In the genomic region with DNA sequence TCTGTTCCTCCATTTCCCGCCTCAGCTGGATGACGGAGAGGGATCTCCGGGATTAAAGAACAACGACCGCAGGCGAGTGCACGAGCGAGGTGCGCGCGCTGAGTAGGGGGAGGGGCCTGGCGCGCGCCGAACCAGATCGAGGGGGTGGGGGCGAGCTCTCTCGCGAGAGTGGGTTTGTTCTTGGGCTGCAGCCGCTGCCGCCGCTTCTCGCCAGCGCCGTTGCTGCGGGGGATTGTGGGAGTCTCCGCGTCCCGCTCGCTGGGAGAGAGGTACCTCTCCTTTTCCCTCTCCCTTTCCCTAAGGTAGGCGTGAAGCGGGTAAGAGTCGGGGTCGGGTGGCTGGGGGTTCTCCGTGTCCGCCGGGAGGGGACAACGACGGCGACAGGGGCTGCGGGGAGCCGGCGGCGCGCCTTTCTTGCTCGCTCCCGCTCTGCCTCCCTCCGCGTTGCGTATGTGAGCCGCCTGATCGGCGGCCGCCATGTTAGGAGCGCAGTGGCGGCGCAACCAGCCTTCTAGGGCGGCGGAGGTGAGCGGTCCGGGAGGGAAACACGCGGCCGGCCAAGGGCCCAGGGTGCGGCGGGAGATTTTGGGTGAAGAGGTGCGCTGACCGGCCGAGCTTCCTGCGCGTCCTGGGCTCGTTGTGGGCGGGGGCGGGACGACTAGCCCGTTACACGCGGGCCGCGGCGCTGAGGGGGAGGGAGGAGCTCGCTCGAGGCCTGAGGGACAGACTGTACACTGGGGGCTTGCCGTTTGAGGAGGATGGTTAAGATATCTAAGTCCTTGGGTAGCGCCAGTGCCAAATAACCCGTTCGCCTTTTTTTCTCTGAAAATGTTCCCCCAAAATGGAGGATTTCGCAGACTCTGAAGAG, we compare ENCODE assay signal across 8 cellular contexts. TPM values are rescaled to one million over a fixed set of nuclear protein-coding genes. Genes with fewer than 3 reads are reported as not detected.
DNase-seq lines count a peak whose midpoint lies in the region; ATAC-seq and TF ChIP-seq lines count a peak whose summit lies in the region.

A gene with protein sequence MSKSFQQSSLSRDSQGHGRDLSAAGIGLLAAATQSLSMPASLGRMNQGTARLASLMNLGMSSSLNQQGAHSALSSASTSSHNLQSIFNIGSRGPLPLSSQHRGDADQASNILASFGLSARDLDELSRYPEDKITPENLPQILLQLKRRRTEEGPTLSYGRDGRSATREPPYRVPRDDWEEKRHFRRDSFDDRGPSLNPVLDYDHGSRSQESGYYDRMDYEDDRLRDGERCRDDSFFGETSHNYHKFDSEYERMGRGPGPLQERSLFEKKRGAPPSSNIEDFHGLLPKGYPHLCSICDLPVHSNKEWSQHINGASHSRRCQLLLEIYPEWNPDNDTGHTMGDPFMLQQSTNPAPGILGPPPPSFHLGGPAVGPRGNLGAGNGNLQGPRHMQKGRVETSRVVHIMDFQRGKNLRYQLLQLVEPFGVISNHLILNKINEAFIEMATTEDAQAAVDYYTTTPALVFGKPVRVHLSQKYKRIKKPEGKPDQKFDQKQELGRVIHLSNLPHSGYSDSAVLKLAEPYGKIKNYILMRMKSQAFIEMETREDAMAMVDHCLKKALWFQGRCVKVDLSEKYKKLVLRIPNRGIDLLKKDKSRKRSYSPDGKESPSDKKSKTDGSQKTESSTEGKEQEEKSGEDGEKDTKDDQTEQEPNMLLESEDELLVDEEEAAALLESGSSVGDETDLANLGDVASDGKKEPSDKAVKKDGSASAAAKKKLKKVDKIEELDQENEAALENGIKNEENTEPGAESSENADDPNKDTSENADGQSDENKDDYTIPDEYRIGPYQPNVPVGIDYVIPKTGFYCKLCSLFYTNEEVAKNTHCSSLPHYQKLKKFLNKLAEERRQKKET (plus strand): TSS at position 237 of the 868 bp plus-strand sequence. CDS start 13,676 bp downstream, outside the sequence.

- H3K27ac Mint-ChIP-seq in nephron progenitor cell = peak within 1 kb of the TSS; percentile 100
- peak within 1 kb of the TSS; percentile 98 to 100 for H3K27ac Mint-ChIP-seq in stimulated activated naive CD8-positive, alpha-beta T cell treated with anti-CD3 and anti-CD28 coated beads, Interleukin-15, amount 100 ng/mL, for 72 hours

- peaks cover 8% of the 10 kb centered on the region for H3K9me3 Mint-ChIP-seq in nephron progenitor cell
- no peaks in the 10 kb centered on the region for H3K9me3 Mint-ChIP-seq in stimulated activated naive CD8-positive, alpha-beta T cell treated with anti-CD3 and anti-CD28 coated beads, Interleukin-15, amount 100 ng/mL, for 72 hours

- peak; percentile 92 for ATAC-seq in stimulated activated naive CD8-positive, alpha-beta T cell treated with anti-CD3 and anti-CD28 coated beads, Interleukin-15, amount 100 ng/mL, for 72 hours

- H3K9me3 ChIP-seq in MG63 = no peaks in the 10 kb centered on the region

- H3K4me3 ChIP-seq in H7 (ENCODE audit: insufficient read depth, low read depth, low read length) = peak within 1 kb of the TSS; percentile 99
- peak within 1 kb of the TSS; percentile 99 for H3K4me3 ChIP-seq in MG63
- peak within 1 kb of the TSS; percentile 96 for H3K4me3 ChIP-seq in fibroblast of the aortic adventitia (ENCODE audit: low read depth, low read length)

- H3K27me3 ChIP-seq in H7 (ENCODE audit: control insufficient read depth, insufficient read depth, low read length) (no peaks in the 10 kb centered on the region), MG63 (no peaks in the 10 kb centered on the region)

- H3K4me1 Mint-ChIP-seq in nephron progenitor cell = peaks cover 43% of the 10 kb centered on the region
- peaks cover 45% of the 10 kb centered on the region for H3K4me1 Mint-ChIP-seq in stimulated activated naive CD8-positive, alpha-beta T cell treated with anti-CD3 and anti-CD28 coated beads, Interleukin-15, amount 100 ng/mL, for 72 hours

- H3K4me3 Mint-ChIP-seq in nephron progenitor cell = peak within 1 kb of the TSS; percentile 100
- H3K4me3 Mint-ChIP-seq in stimulated activated naive CD8-positive, alpha-beta T cell treated with anti-CD3 and anti-CD28 coated beads, Interleukin-15, amount 100 ng/mL, for 72 hours = peak within 1 kb of the TSS; percentile 96 to 98

- no peaks in the 10 kb centered on the region; the same call in none of the 2 replicates for H3K36me3 ChIP-seq in H7 (replicated peaks; ENCODE audit: control insufficient read depth, insufficient read depth, low read length)
- peaks cover 65% of the 10 kb centered on the region for H3K36me3 ChIP-seq in MG63

- TF ChIP-seq CTCF in fibroblast of the aortic adventitia (IDR thresholded peaks at IDR 0.05; ENCODE audit: insufficient read depth, low read length) (no peak), nephron progenitor cell (IDR thresholded peaks at IDR 0.05) (no peak)

- peaks cover 2% of the 10 kb centered on the region for H3K27me3 Mint-ChIP-seq in nephron progenitor cell (ENCODE audit: low read depth, poor library complexity)
- H3K27me3 Mint-ChIP-seq in stimulated activated naive CD8-positive, alpha-beta T cell treated with anti-CD3 and anti-CD28 coated beads, Interleukin-15, amount 100 ng/mL, for 72 hours = no peaks in the 10 kb centered on the region

- DNase-seq in EL = peak; percentile 96
- peak; percentile 98 for DNase-seq in H7
- peak; percentile 97 for DNase-seq in MG63
- peak; percentile 96 for DNase-seq in SHP77 treated with DMSO at 0.1 percent for 48 hours (lab: John Stamatoyannopoulos, UW)
- DNase-seq in activated effector memory CD4-positive, alpha-beta T cell treated with anti-CD3 and anti-CD28 coated beads, Interleukin-2, amount 50 U/mL, for 16 hours = peak; percentile 97
- DNase-seq in fibroblast of the aortic adventitia (ENCODE audit: low read depth) = peak; percentile 95
- DNase-seq in nephron progenitor cell = peak; percentile 95
- DNase-seq in stimulated activated naive CD8-positive, alpha-beta T cell treated with anti-CD3 and anti-CD28 coated beads, Interleukin-15, amount 100 ng/mL, for 72 hours = peak; percentile 90 to 93

- peaks cover 54% of the 10 kb centered on the region for H3K36me3 Mint-ChIP-seq in nephron progenitor cell (ENCODE audit: low read depth)

RNA-seq across cellular contexts. Expression of the gene that starts here (rescaled TPM):
- total RNA-seq in H7 (2014; rRNA removed; shearing (Covaris generic)) = 228 and 239 TPM in 2 replicates
- 280 and 444 TPM in 2 replicates for total RNA-seq in MG63 (2014; rRNA removed; shearing (Covaris generic); ENCODE audit: low replicate concordance)
- 274 and 438 TPM in 2 replicates for total RNA-seq in fibroblast of the aortic adventitia (ENCODE audit: low replicate concordance)

Comparison
In these comparisons a context has a peak if more than half of its experiments do, and no peak if none do; other contexts are left out.
1. Peak in every context shown above with its lines: DNase-seq, ATAC-seq and H3K4me3 ChIP-seq.